ENCODE assay signal across 9 cellular contexts in the genomic region with DNA sequence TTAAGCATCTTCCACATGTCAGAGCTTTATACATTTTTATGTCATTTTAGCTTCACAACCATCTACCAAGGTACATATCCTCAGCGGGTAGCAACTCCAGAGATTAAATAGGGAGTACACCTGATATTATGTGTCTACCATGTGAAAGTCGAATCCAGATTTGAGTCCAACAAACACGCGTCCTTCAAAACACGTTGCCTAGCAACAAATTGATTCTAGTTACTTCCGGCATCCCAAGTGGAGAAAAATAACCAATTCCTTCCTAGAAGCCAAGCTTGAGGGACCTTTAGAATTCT. TPM values are rescaled to one million over a fixed set of nuclear protein-coding genes. Genes with fewer than 3 reads are reported as not detected.
DNase-seq lines count a peak whose midpoint lies in the region; ATAC-seq, FAIRE-seq and TF ChIP-seq lines count a peak whose summit lies in the region.
"Had no signal": no experiment of that assay in that cellular context is flagged by ENCODE, and none has a peak within 500 bp of the region (broad histone marks: within the 10 kb centered on the region; RNA-seq: fewer than 3 reads in every experiment).

No MANE protein-coding gene starts in this region.

- H3K4me3 Mint-ChIP-seq in activated naive CD8-positive, alpha-beta T cell treated with anti-CD3 and anti-CD28 coated beads for 36 hours, result peak overlapping the region; percentile 94

- H3K4me1 Mint-ChIP-seq in activated naive CD8-positive, alpha-beta T cell treated with anti-CD3 and anti-CD28 coated beads for 36 hours, result peaks cover 13% of the 10 kb centered on the region

- WGBS in HepG2 (ENCODE audit: low lambda C conversion rate), result 6% methylated on average over 6 of the region's 6 CpGs
- WGBS in upper lobe of left lung, 2 donors, result 7 to 9% methylated on average over 6 of the region's 6 CpGs
- WGBS in adrenal gland, 4 donors, result 6 to 13% (median 11%) methylated on average over 6 of the region's 6 CpGs

- in situ Hi-C loops in HepG2 (cut with HindIII; ENCODE audit: extremely low pct_ligation_motif_present, low pct_unique_long_range_greater_than_20kb), result no loop called here

- no peak for FAIRE-seq in HepG2 (lab: Jason Lieb, UNC)

- H2AFZ ChIP-seq in KMS-11 (ENCODE audit: low read depth) (peak overlapping the region; percentile 89), HepG2 (ENCODE audit: low read length) (peak overlapping the region; percentile 85)

- no peaks in the 10 kb centered on the region for H3K36me3 Mint-ChIP-seq in activated naive CD8-positive, alpha-beta T cell treated with anti-CD3 and anti-CD28 coated beads for 36 hours

- H3K27ac ChIP-seq in KMS-11 (peak overlapping the region; percentile 34; the same call in 1 of the 2 replicates), HepG2 (ENCODE audit: extremely low read length, insufficient read depth, low read length) (peak overlapping the region; percentile 61), upper lobe of left lung (peak overlapping the region; percentile 71 to 93 (median 84)), adrenal gland (no peak overlapping the region)

- peak overlapping the region; percentile 30 for H3K4me2 ChIP-seq in KMS-11
- peak overlapping the region; percentile 100 for H3K4me2 ChIP-seq in HepG2 (ENCODE audit: low read depth, low read length)

- H3K9me3 ChIP-seq in HepG2 (ENCODE audit: low read length), result no peaks in the 10 kb centered on the region
- no peaks in the 10 kb centered on the region for H3K9me3 ChIP-seq in upper lobe of left lung
- H3K9me3 ChIP-seq in adrenal gland (replicated peaks in 1 of 3), result no peaks in the 10 kb centered on the region

- peaks cover 17% of the 10 kb centered on the region for H3K4me1 ChIP-seq in KMS-11 (ENCODE audit: low read depth, poor library complexity, severe bottlenecking)
- peaks cover 31% of the 10 kb centered on the region for H3K4me1 ChIP-seq in HepG2 (ENCODE audit: insufficient read depth, low read length)
- H3K4me1 ChIP-seq in upper lobe of left lung, result peaks cover 10 to 25% (median 20%) of the 10 kb centered on the region in 4 donors
- peaks cover 0 to 6% of the 10 kb centered on the region in 2 donors for H3K4me1 ChIP-seq in adrenal gland (replicated peaks in 1 of 2)

- H3K27me3 ChIP-seq in KMS-11 (ENCODE audit: insufficient read depth, low read depth), result no peaks in the 10 kb centered on the region
- peaks cover 0 to 14% of the 10 kb centered on the region in 2 experiments; a peak in 2 of 5 replicates for H3K27me3 ChIP-seq in HepG2 (ENCODE audit: control insufficient read depth in 1 of 2, insufficient read depth in 2 of 2, low read length in 2 of 2)
- H3K27me3 ChIP-seq in upper lobe of left lung, result no peaks in the 10 kb centered on the region
- no peaks in the 10 kb centered on the region for H3K27me3 ChIP-seq in adrenal gland

- H3K36me3 ChIP-seq in KMS-11 (ENCODE audit: insufficient read depth), result no peaks in the 10 kb centered on the region
- no peaks in the 10 kb centered on the region for H3K36me3 ChIP-seq in HepG2 (replicated peaks in 1 of 2; ENCODE audit: control insufficient read depth in 1 of 2, insufficient read depth in 2 of 2, low read length in 2 of 2)
- no peaks in the 10 kb centered on the region for H3K36me3 ChIP-seq in upper lobe of left lung
- no peaks in the 10 kb centered on the region for H3K36me3 ChIP-seq in adrenal gland (replicated peaks in 1 of 2)

- H3K27me3 Mint-ChIP-seq in activated naive CD8-positive, alpha-beta T cell treated with anti-CD3 and anti-CD28 coated beads for 36 hours, result peaks cover 19% of the 10 kb centered on the region

- no peaks in the 10 kb centered on the region for H3K9me3 Mint-ChIP-seq in activated naive CD8-positive, alpha-beta T cell treated with anti-CD3 and anti-CD28 coated beads for 36 hours

- POLR2A ChIA-PET in HepG2 (lab: Yijun Ruan, JAX), result interaction anchor here (1.2 to 2.2 kb wide), 5 partner anchors 17 to 315 kb away, joined by 3 to 10 read pairs (median 7); no protein-coding TSS in a partner anchor

- TF ChIP-seq CTCF in KMS-11 (conservative IDR thresholded peaks at IDR 0.05; ENCODE audit: low read depth, low read length), result no peak
- TF ChIP-seq CTCF in HepG2 (CRISPR knock-in tag; IDR thresholded peaks at IDR 0.05), result no peak
- no peak for TF ChIP-seq CTCF in upper lobe of left lung (IDR thresholded peaks at IDR 0.05)
- no peak for TF ChIP-seq CTCF in adrenal gland (IDR thresholded peaks at IDR 0.05)

- TF ChIP-seq POLR2A in HepG2 (IDR thresholded peaks at IDR 0.05; ENCODE audit: insufficient read depth in 1 of 2, low read depth in 2 of 2, low read length in 2 of 2), result no peak
- no peak for TF ChIP-seq POLR2A in upper lobe of left lung (IDR thresholded peaks at IDR 0.05)
- TF ChIP-seq POLR2A in adrenal gland (IDR thresholded peaks at IDR 0.05), result no peak

- H4K20me1 ChIP-seq in KMS-11 (ENCODE audit: insufficient read depth) (no peaks in the 10 kb centered on the region), HepG2 (ENCODE audit: insufficient read depth, low read length) (no peaks in the 10 kb centered on the region)

- H3K79me2 ChIP-seq in KMS-11 (ENCODE audit: insufficient read depth, low read depth) (no peaks in the 10 kb centered on the region), HepG2 (ENCODE audit: insufficient read depth, low read length) (no peaks in the 10 kb centered on the region)

- TF ChIP-seq RAD21 in HepG2 (CRISPR knock-in tag; IDR thresholded peaks at IDR 0.05), result no peak

- DNase-seq in DMS153 treated with DMSO at 0.1 percent for 48 hours (lab: John Stamatoyannopoulos, UW; ENCODE audit: unreplicated experiment) (peak; percentile 72), HepG2 (ENCODE audit: low spot score) (no peak), upper lobe of left lung (no peak), SK-N-DZ (ENCODE audit: low spot score) (no peak), adrenal gland (no peak)
- DNase-seq in activated naive CD8-positive, alpha-beta T cell treated with anti-CD3 and anti-CD28 coated beads for 36 hours, result no peak

- CTCF ChIA-PET in HepG2 (lab: Yijun Ruan, JAX; ENCODE audit: low intra/inter-chr PET ratio, low total read pairs), result no interaction called here

- no TSS peak for BruUV-seq in HepG2 (replicated peaks; lab: Mats Ljungman, UMichigan)

- H3K9ac ChIP-seq in KMS-11 (peak overlapping the region; percentile 66; the same call in 1 of the 2 replicates), HepG2 (ENCODE audit: insufficient read depth, low read depth, low read length) (peak overlapping the region; percentile 79)

- intact Hi-C loops in HepG2 (cut with micrococcal nuclease; ENCODE audit: unreplicated experiment) (loop anchor here (2.0 kb wide), 1 partner anchor 55 kb away; a partner anchor contains a TSS), adrenal gland (cut with DNase I) (loop anchor here in 1 of 2 donors (10.0 kb wide), 1 partner anchor 55 kb away; a partner anchor contains a TSS)

- no peak for ATAC-seq in HepG2
- ATAC-seq in upper lobe of left lung (ENCODE audit: low FRiP score in 2 of 2), result no peak
- ATAC-seq in GM18870 (IDR thresholded peaks at IDR 0.05; ENCODE audit: unreplicated experiment), result no peak

- no peak overlapping the region for H3K27ac Mint-ChIP-seq in activated naive CD8-positive, alpha-beta T cell treated with anti-CD3 and anti-CD28 coated beads for 36 hours

- TF ChIP-seq EP300 in HepG2 (IDR thresholded peaks at IDR 0.05; ENCODE audit: low read depth in 2 of 2, low read length in 2 of 2) (no peak), HepG2 (CRISPR knock-in tag; IDR thresholded peaks at IDR 0.05; ENCODE audit: borderline replicate concordance) (no peak), upper lobe of left lung (IDR thresholded peaks at IDR 0.05) (no peak)

- H3K4me3 ChIP-seq in KMS-11 (IDR thresholded peaks at IDR 0.05; ENCODE audit: insufficient read depth, low read depth, low read length), result peak overlapping the region; percentile 26
- peak overlapping the region; percentile 63 to 92 (median 85) for H3K4me3 ChIP-seq in HepG2 (replicated peaks in 1 of 3; ENCODE audit: insufficient read depth in 1 of 3, low read depth in 2 of 3, low read length in 3 of 3)
- peak overlapping the region in 3 of 4 donors; percentile 70 to 76 (median 76) for H3K4me3 ChIP-seq in upper lobe of left lung
- peak overlapping the region in 2 of 4 donors; percentile 55 to 84 for H3K4me3 ChIP-seq in adrenal gland

RNA-seq across cellular contexts. Expression of a gene that starts 0.2 kb away (rescaled TPM):
- total RNA-seq in activated naive CD8-positive, alpha-beta T cell treated with anti-CD3 and anti-CD28 coated beads for 36 hours, result under 1 TPM in 1 of 2 experiments, not detected in 1; 0.40 TPM
- not detected in 2 replicates for total RNA-seq in HepG2 (2016; rRNA removed; fragmentation: Illumina TruSeq; extraction: Trizol)
- not detected in 2 replicates for total RNA-seq in HepG2 (2016; cell fraction: cytosol; rRNA removed; fragmentation: Illumina TruSeq; extraction: Trizol; ENCODE audit: low read depth)
- total RNA-seq in HepG2 (2016; cell fraction: insoluble cytoplasmic fraction; rRNA removed; fragmentation: Illumina TruSeq; extraction: Trizol), result not detected in 2 replicates
- not detected in 2 replicates for total RNA-seq in HepG2 (2016; cell fraction: membrane; rRNA removed; fragmentation: Illumina TruSeq; extraction: Trizol)
- not detected in 2 replicates for total RNA-seq in HepG2 (2016; cell fraction: nucleus; rRNA removed; fragmentation: Illumina TruSeq; extraction: Trizol)
- not detected in 2 replicates for polyA plus RNA-seq in HepG2 (2011; rRNA removed)
- polyA plus RNA-seq in HepG2 (2011; cell fraction: cytosol; rRNA removed), result not detected in 2 replicates
- polyA plus RNA-seq in HepG2 (2011; cell fraction: nucleus; rRNA removed), result not detected in 2 replicates
- not detected in 2 replicates for polyA plus RNA-seq in HepG2 (2012)
- not detected in 2 replicates for polyA plus RNA-seq in HepG2 (2016; cell fraction: cytosol; fragmentation: Illumina TruSeq; extraction: Trizol; ENCODE audit: low read depth)
- not detected in 2 replicates for polyA plus RNA-seq in HepG2 (2016; cell fraction: insoluble cytoplasmic fraction; fragmentation: Illumina TruSeq; extraction: Trizol; ENCODE audit: low read depth)
- polyA plus RNA-seq in HepG2 (2016; cell fraction: membrane; fragmentation: Illumina TruSeq; extraction: Trizol; ENCODE audit: low read depth), result not detected in 2 replicates
- polyA plus RNA-seq in HepG2 (2016; cell fraction: nucleus; fragmentation: Illumina TruSeq; extraction: Trizol; ENCODE audit: insufficient read depth, low read depth), result not detected in 2 replicates
- not detected in 2 replicates for polyA minus RNA-seq in HepG2 (2011; rRNA and poly(A)+ RNA removed; ENCODE audit: low replicate concordance)
- not detected in 2 replicates for polyA minus RNA-seq in HepG2 (2011; cell fraction: cytosol; rRNA and poly(A)+ RNA removed)
- polyA minus RNA-seq in HepG2 (2011; cell fraction: nucleus; rRNA and poly(A)+ RNA removed), result not detected in 2 replicates
- 10 to 100 TPM in 1 of 6 donors, 1 to 10 TPM in 5; 1.6 to 19.7 (median 4.3) TPM for total RNA-seq in upper lobe of left lung
- polyA plus RNA-seq in SK-N-DZ (2014; cell fraction: cytosol; rRNA removed), result not detected in 2 replicates
- not detected in 2 replicates for polyA plus RNA-seq in SK-N-DZ (2014; cell fraction: nucleus; rRNA removed)
- total RNA-seq in adrenal gland, result under 1 TPM in 2 of 8 donors, not detected in 6; 0.39 to 0.57 TPM
- 1 to 10 TPM; 1.2 to 1.7 (median 1.5) TPM for polyA plus RNA-seq in adrenal gland
- total RNA-seq: RPMI7951 had no signal

RNA-seq across cellular contexts. Expression of a gene that starts 46.7 kb away (rescaled TPM):
- 1 to 10 TPM in 1 of 2 experiments, under 1 TPM in 1; 0.74 to 1.0 TPM for total RNA-seq in activated naive CD8-positive, alpha-beta T cell treated with anti-CD3 and anti-CD28 coated beads for 36 hours
- total RNA-seq in HepG2 (2016; rRNA removed; fragmentation: Illumina TruSeq; extraction: Trizol), result 0.09 TPM in 1 of 2 replicates, not detected in the other
- total RNA-seq in HepG2 (2016; cell fraction: cytosol; rRNA removed; fragmentation: Illumina TruSeq; extraction: Trizol; ENCODE audit: low read depth), result not detected in 2 replicates
- total RNA-seq in HepG2 (2016; cell fraction: insoluble cytoplasmic fraction; rRNA removed; fragmentation: Illumina TruSeq; extraction: Trizol), result not detected in 2 replicates
- not detected in 2 replicates for total RNA-seq in HepG2 (2016; cell fraction: membrane; rRNA removed; fragmentation: Illumina TruSeq; extraction: Trizol)
- total RNA-seq in HepG2 (2016; cell fraction: nucleus; rRNA removed; fragmentation: Illumina TruSeq; extraction: Trizol), result not detected in 2 replicates
- 0.13 TPM in 1 of 2 replicates, not detected in the other for polyA plus RNA-seq in HepG2 (2011; rRNA removed)
- 0.23 TPM in 1 of 2 replicates, not detected in the other for polyA plus RNA-seq in HepG2 (2011; cell fraction: cytosol; rRNA removed)
- 0.24 and 0.31 TPM in 2 replicates for polyA plus RNA-seq in HepG2 (2011; cell fraction: nucleus; rRNA removed)
- 0.17 and 1.2 TPM in 2 replicates for polyA plus RNA-seq in HepG2 (2012)
- not detected in 2 replicates for polyA plus RNA-seq in HepG2 (2016; cell fraction: cytosol; fragmentation: Illumina TruSeq; extraction: Trizol; ENCODE audit: low read depth)
- polyA plus RNA-seq in HepG2 (2016; cell fraction: insoluble cytoplasmic fraction; fragmentation: Illumina TruSeq; extraction: Trizol; ENCODE audit: low read depth), result not detected in 2 replicates
- not detected in 2 replicates for polyA plus RNA-seq in HepG2 (2016; cell fraction: membrane; fragmentation: Illumina TruSeq; extraction: Trizol; ENCODE audit: low read depth)
- polyA plus RNA-seq in HepG2 (2016; cell fraction: nucleus; fragmentation: Illumina TruSeq; extraction: Trizol; ENCODE audit: insufficient read depth, low read depth), result 0.17 TPM in 1 of 2 replicates, not detected in the other
- polyA minus RNA-seq in HepG2 (2011; rRNA and poly(A)+ RNA removed; ENCODE audit: low replicate concordance), result 3.5 TPM in 1 of 2 replicates, not detected in the other
- not detected in 2 replicates for polyA minus RNA-seq in HepG2 (2011; cell fraction: cytosol; rRNA and poly(A)+ RNA removed)
- not detected in 2 replicates for polyA minus RNA-seq in HepG2 (2011; cell fraction: nucleus; rRNA and poly(A)+ RNA removed)
- under 1 TPM in 2 of 6 donors, not detected in 4; 0.29 to 0.79 TPM for total RNA-seq in upper lobe of left lung
- 0.34 TPM in 1 of 2 replicates, not detected in the other for polyA plus RNA-seq in SK-N-DZ (2014; cell fraction: cytosol; rRNA removed)
- not detected in 2 replicates for polyA plus RNA-seq in SK-N-DZ (2014; cell fraction: nucleus; rRNA removed)
- 10 to 100 TPM in 1 of 8 donors, 1 to 10 TPM in 7; 1.5 to 13.5 (median 6.0) TPM for total RNA-seq in adrenal gland
- 10 to 100 TPM in 1 of 3 donors, 1 to 10 TPM in 2; 2.0 to 18.3 (median 9.9) TPM for polyA plus RNA-seq in adrenal gland

RNA-seq across cellular contexts. Expression of a gene that starts 54.8 kb away (rescaled TPM):
- not detected for total RNA-seq in activated naive CD8-positive, alpha-beta T cell treated with anti-CD3 and anti-CD28 coated beads for 36 hours
- total RNA-seq in HepG2 (2016; rRNA removed; fragmentation: Illumina TruSeq; extraction: Trizol) (86.9 and 119 TPM in 2 replicates), upper lobe of left lung (1 to 10 TPM; 1.5 to 6.6 (median 4.4) TPM), adrenal gland (1 to 10 TPM in 7 of 8 donors, under 1 TPM in 1; 0.87 to 9.2 (median 4.8) TPM)
- total RNA-seq in HepG2 (2016; cell fraction: cytosol; rRNA removed; fragmentation: Illumina TruSeq; extraction: Trizol; ENCODE audit: low read depth), result 64.4 and 65.1 TPM in 2 replicates
- total RNA-seq in HepG2 (2016; cell fraction: insoluble cytoplasmic fraction; rRNA removed; fragmentation: Illumina TruSeq; extraction: Trizol), result 88.6 and 124 TPM in 2 replicates
- 116 and 154 TPM in 2 replicates for total RNA-seq in HepG2 (2016; cell fraction: membrane; rRNA removed; fragmentation: Illumina TruSeq; extraction: Trizol)
- total RNA-seq in HepG2 (2016; cell fraction: nucleus; rRNA removed; fragmentation: Illumina TruSeq; extraction: Trizol), result 66.7 and 66.9 TPM in 2 replicates
- polyA plus RNA-seq in HepG2 (2011; rRNA removed) (50.8 and 52.3 TPM in 2 replicates), adrenal gland (1 to 10 TPM in 1 of 3 donors, under 1 TPM in 2; 0.16 to 1.3 (median 0.88) TPM)
- 37.8 and 80.3 TPM in 2 replicates for polyA plus RNA-seq in HepG2 (2011; cell fraction: cytosol; rRNA removed)
- polyA plus RNA-seq in HepG2 (2011; cell fraction: nucleus; rRNA removed), result 69.4 and 108 TPM in 2 replicates
- 78.5 and 105 TPM in 2 replicates for polyA plus RNA-seq in HepG2 (2012)
- polyA plus RNA-seq in HepG2 (2016; cell fraction: cytosol; fragmentation: Illumina TruSeq; extraction: Trizol; ENCODE audit: low read depth), result 52.2 and 60.9 TPM in 2 replicates
- polyA plus RNA-seq in HepG2 (2016; cell fraction: insoluble cytoplasmic fraction; fragmentation: Illumina TruSeq; extraction: Trizol; ENCODE audit: low read depth), result 151 and 153 TPM in 2 replicates
- 94.4 and 101 TPM in 2 replicates for polyA plus RNA-seq in HepG2 (2016; cell fraction: membrane; fragmentation: Illumina TruSeq; extraction: Trizol; ENCODE audit: low read depth)
- 128 and 147 TPM in 2 replicates for polyA plus RNA-seq in HepG2 (2016; cell fraction: nucleus; fragmentation: Illumina TruSeq; extraction: Trizol; ENCODE audit: insufficient read depth, low read depth)
- 0.09 and 136 TPM in 2 replicates for polyA minus RNA-seq in HepG2 (2011; rRNA and poly(A)+ RNA removed; ENCODE audit: low replicate concordance)
- polyA minus RNA-seq in HepG2 (2011; cell fraction: cytosol; rRNA and poly(A)+ RNA removed), result 71.0 and 98.0 TPM in 2 replicates
- polyA minus RNA-seq in HepG2 (2011; cell fraction: nucleus; rRNA and poly(A)+ RNA removed), result 42.4 and 69.9 TPM in 2 replicates
- not detected in 2 replicates for polyA plus RNA-seq in SK-N-DZ (2014; cell fraction: cytosol; rRNA removed)
- polyA plus RNA-seq in SK-N-DZ (2014; cell fraction: nucleus; rRNA removed), result not detected in 2 replicates
- total RNA-seq: RPMI7951 had no signal

Comparison
In these comparisons a context has a peak if more than half of its experiments do, and no peak if none do; other contexts are left out.
1. H3K27ac ChIP-seq: peak in KMS-11 (single experiment), HepG2 (single experiment) and upper lobe of left lung (4 of 4); none in adrenal gland (0 of 5).
2. RNA of a gene that starts 54.8 kb away (total RNA-seq): 64.4 to 154 TPM in HepG2; 0.87 to 9.2 TPM in adrenal gland, 1.5 to 6.6 TPM in upper lobe of left lung and not detected in activated naive CD8-positive, alpha-beta T cell treated with anti-CD3 and anti-CD28 coated beads for 36 hours; every median in the first group is over 4 times any median in the second.